In genomic region chr10:33277135-33277536, GRCh38 we compare ENCODE assay signal across 10 cellular contexts. TPM values are rescaled to one million over a fixed set of nuclear protein-coding genes. Genes with fewer than 3 reads are reported as not detected.
A peak's percentile ranks its signal among the peaks of the same experiment; 100 is the strongest.
DNase-seq lines count a peak whose midpoint lies in the region; ATAC-seq and TF ChIP-seq lines count a peak whose summit lies in the region.
"Had no signal": no experiment of that assay in that cellular context is flagged by ENCODE, and none has a peak within 500 bp of the region (broad histone marks: within the 10 kb centered on the region; RNA-seq: fewer than 3 reads in every experiment).

No MANE protein-coding gene starts in this region.

- peaks cover 94% of the 10 kb centered on the region for H3K79me2 ChIP-seq in SK-N-SH (ENCODE audit: insufficient read depth)

- no peaks in the 10 kb centered on the region for H3K9me3 ChIP-seq in SK-N-SH
- H3K9me3 ChIP-seq in heart left ventricle, result no peaks in the 10 kb centered on the region

- TF ChIP-seq CTCF in SK-N-SH (IDR thresholded peaks at IDR 0.05) (no peak), heart left ventricle (IDR thresholded peaks at IDR 0.05) (no peak), GM13977 (IDR thresholded peaks at IDR 0.05; ENCODE audit: extremely low read depth, insufficient read depth, missing control alignments) (no peak)

- TF ChIP-seq EP300 in SK-N-SH (IDR thresholded peaks at IDR 0.05; ENCODE audit: borderline replicate concordance in 1 of 2, low read depth in 1 of 2, low read length in 1 of 2), result peak; percentile 71 to 77; a peak in 3 of 4 replicates

- H3K36me3 ChIP-seq in SK-N-SH (replicated peaks in 1 of 2; ENCODE audit: control insufficient read depth in 1 of 2, insufficient read depth in 2 of 2, low read length in 1 of 2), result peaks cover 0 to 44% of the 10 kb centered on the region in 2 experiments
- H3K36me3 ChIP-seq in heart left ventricle, result peaks cover 0 to 48% (median 25%) of the 10 kb centered on the region in 9 donors
- H3K36me3 ChIP-seq in H7 (replicated peaks; ENCODE audit: control insufficient read depth, insufficient read depth, low read length), result no peaks in the 10 kb centered on the region

- POLR2A ChIA-PET in SK-N-SH (lab: Yijun Ruan, JAX), result interaction anchor here (0.7 kb wide), 1 partner anchor 11 kb away, joined by 4 read pairs; no protein-coding TSS in a partner anchor

- TF ChIP-seq RAD21 in SK-N-SH (IDR thresholded peaks at IDR 0.05; ENCODE audit: low read length), result 0 out of 2 replicates have a peak, but pooled peaks have one; percentile 17

- peak overlapping the region; percentile 92 to 97 for H3K27ac ChIP-seq in SK-N-SH (ENCODE audit: low read depth in 2 of 2, low read length in 1 of 2)
- peak overlapping the region; percentile 4 to 92 (median 64) for H3K27ac ChIP-seq in heart left ventricle

- in situ Hi-C loops in GM13977 (cut with MboI; ENCODE audit: low pct_unique_long_range_greater_than_20kb, low sequenced_read_pairs, unreplicated experiment), result no loop called here

- H3K9me2 ChIP-seq in SK-N-SH, result no peaks in the 10 kb centered on the region

- H3K4me2 ChIP-seq in SK-N-SH, result peak overlapping the region; percentile 41; the same call in 1 of the 2 replicates

- 22% methylated on average over 6 of the region's 6 CpGs for WGBS in SK-N-SH (ENCODE audit: low lambda C conversion rate)
- WGBS in heart left ventricle, 4 donors, result 23 to 35% (median 25%) methylated on average over 6 of the region's 6 CpGs

- peaks cover 74% of the 10 kb centered on the region for H3F3A ChIP-seq in SK-N-SH (replicated peaks; ENCODE audit: insufficient read depth)

- H3K4me1 ChIP-seq in SK-N-SH (ENCODE audit: control insufficient read depth in 1 of 2, insufficient read depth in 2 of 2, low read depth in 1 of 2, low read length in 1 of 2) (peaks cover 41 to 55% of the 10 kb centered on the region in 2 experiments), heart left ventricle (peaks cover 16 to 96% (median 71%) of the 10 kb centered on the region in 12 donors)

- CTCF ChIA-PET in SK-N-SH (lab: Yijun Ruan, JAX), result interaction anchor here (2.1 kb wide), 1 partner anchor 84 kb away, joined by 9 read pairs; no protein-coding TSS in a partner anchor

- H2AFZ ChIP-seq in SK-N-SH (ENCODE audit: low read depth), result no peak overlapping the region

- DNase-seq in ELF-1 (ENCODE audit: low read depth, low spot score) (peak; percentile 46), SK-N-SH (peak; percentile 72), heart left ventricle (peak; percentile 80 to 91 (median 89)), sciatic nerve (ENCODE audit: low spot score) (no peak), H7 (no peak), GM13977 (ENCODE audit: low spot score) (no peak)
- DNase-seq: COR-L47, NCI-H2081 treated with DMSO at 0.1 percent for 48 hours had no signal

- H4K20me1 ChIP-seq in SK-N-SH (ENCODE audit: insufficient read depth), result no peaks in the 10 kb centered on the region; the same call in 1 of the 2 replicates

- ATAC-seq in heart left ventricle (peak; percentile 20 to 75 (median 59)), sciatic nerve (peak; percentile 35), GM21423 (IDR thresholded peaks at IDR 0.05; ENCODE audit: unreplicated experiment) (no peak), HG02884 (IDR thresholded peaks at IDR 0.05; ENCODE audit: unreplicated experiment) (no peak)

- no peak for TF ChIP-seq POLR2A in heart left ventricle (IDR thresholded peaks at IDR 0.05)

- H3K4me3 ChIP-seq in SK-N-SH (ENCODE audit: low read depth in 2 of 2, low read length in 1 of 2) (peak overlapping the region in 1 of 2 experiments; percentile 21; a peak in 1 of 4 replicates), heart left ventricle (no peak overlapping the region), H7 (ENCODE audit: insufficient read depth, low read depth, low read length) (no peak overlapping the region)

- intact Hi-C loops in heart left ventricle (cut with DNase I), result loop anchor here in 5 of 10 donors (5.0 to 10.0 kb wide), 4 partner anchors 40 to 62 kb away; no protein-coding TSS in a partner anchor
- intact Hi-C loops in sciatic nerve (cut with DNase I), result no loop called here

- H3K9ac ChIP-seq in SK-N-SH, result peak overlapping the region; percentile 47; the same call in 1 of the 2 replicates

- H3K27me3 ChIP-seq in SK-N-SH (ENCODE audit: insufficient read depth), result no peaks in the 10 kb centered on the region
- H3K27me3 ChIP-seq in heart left ventricle, result no peaks in the 10 kb centered on the region
- H3K27me3 ChIP-seq in H7 (ENCODE audit: control insufficient read depth, insufficient read depth, low read length), result no peaks in the 10 kb centered on the region

TF ChIP-seq in SK-N-SH, 30 proteins besides CTCF, POLR2A, EP300 and RAD21 (continues in another document):
- TF ChIP-seq TEAD4 (IDR thresholded peaks at IDR 0.05; ENCODE audit: borderline replicate concordance, insufficient read depth) (no peak), RXRA (IDR thresholded peaks at IDR 0.05; ENCODE audit: borderline replicate concordance, low read depth) (no peak), CHD2 (IDR thresholded peaks at IDR 0.05; ENCODE audit: low read length, partially characterized antibody) (peak; percentile 53), FOSL2 (IDR thresholded peaks at IDR 0.05; ENCODE audit: borderline replicate concordance, low read depth) (peak; percentile 23; the same call in 1 of the 2 replicates), MEF2A (IDR thresholded peaks at IDR 0.05; ENCODE audit: borderline replicate concordance, low read depth) (no peak), REST (IDR thresholded peaks at IDR 0.05; ENCODE audit: low read depth, low read length) (no peak), JUND (IDR thresholded peaks at IDR 0.05) (peak; percentile 48; the same call in 1 of the 2 replicates), NFIC (IDR thresholded peaks at IDR 0.05; ENCODE audit: borderline replicate concordance) (peak; percentile 67), FOXM1 (IDR thresholded peaks at IDR 0.05; ENCODE audit: low read depth) (no peak), SMC3 (IDR thresholded peaks at IDR 0.05; ENCODE audit: low read depth, low read length) (no peak), ELF1 (IDR thresholded peaks at IDR 0.05) (no peak), GABPA (IDR thresholded peaks at IDR 0.05; ENCODE audit: low read depth) (no peak), RCOR1 (IDR thresholded peaks at IDR 0.05; ENCODE audit: low read length) (peak; percentile 81; the same call in 1 of the 2 replicates), SIN3A (IDR thresholded peaks at IDR 0.05; ENCODE audit: borderline replicate concordance, low read depth, low read length) (no peak), FOXJ3 (CRISPR knock-in tag; IDR thresholded peaks at IDR 0.05) (no peak), TCF12 (IDR thresholded peaks at IDR 0.05) (peak; percentile 75), POLR2AphosphoS5 (IDR thresholded peaks at IDR 0.05; ENCODE audit: low read depth, low read length) (0 out of 2 replicates have a peak, but pooled peaks have one; percentile 29)
- TF ChIP-seq, protein P1, sequence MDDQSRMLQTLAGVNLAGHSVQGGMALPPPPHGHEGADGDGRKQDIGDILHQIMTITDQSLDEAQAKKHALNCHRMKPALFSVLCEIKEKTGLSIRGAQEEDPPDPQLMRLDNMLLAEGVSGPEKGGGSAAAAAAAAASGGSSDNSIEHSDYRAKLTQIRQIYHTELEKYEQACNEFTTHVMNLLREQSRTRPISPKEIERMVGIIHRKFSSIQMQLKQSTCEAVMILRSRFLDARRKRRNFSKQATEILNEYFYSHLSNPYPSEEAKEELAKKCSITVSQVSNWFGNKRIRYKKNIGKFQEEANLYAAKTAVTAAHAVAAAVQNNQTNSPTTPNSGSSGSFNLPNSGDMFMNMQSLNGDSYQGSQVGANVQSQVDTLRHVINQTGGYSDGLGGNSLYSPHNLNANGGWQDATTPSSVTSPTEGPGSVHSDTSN (IDR thresholded peaks at IDR 0.05), result peak; percentile 69
- TF ChIP-seq, protein P2, sequence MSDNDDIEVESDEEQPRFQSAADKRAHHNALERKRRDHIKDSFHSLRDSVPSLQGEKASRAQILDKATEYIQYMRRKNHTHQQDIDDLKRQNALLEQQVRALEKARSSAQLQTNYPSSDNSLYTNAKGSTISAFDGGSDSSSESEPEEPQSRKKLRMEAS (IDR thresholded peaks at IDR 0.05; ENCODE audit: low read depth), result 0 out of 2 replicates have a peak, but pooled peaks have one; percentile 15

RNA-seq across cellular contexts. Expression of gene NRP1, which starts 57.3 kb away (rescaled TPM):
- polyA plus RNA-seq in SK-N-SH (2012; rRNA removed) (129 and 149 TPM in 2 replicates), heart left ventricle (10 to 100 TPM; 47.1 to 69.4 TPM)
- 125 and 142 TPM in 2 replicates for polyA plus RNA-seq in SK-N-SH (2012; cell fraction: cytosol; rRNA removed)
- polyA plus RNA-seq in SK-N-SH (2012; cell fraction: nucleus; rRNA removed), result 100 and 136 TPM in 2 replicates
- total RNA-seq in heart left ventricle (100 to 1,000 TPM; 115 to 279 (median 173) TPM), sciatic nerve (156 TPM)
- total RNA-seq in H7 (2014; rRNA removed; shearing (Covaris generic)), result 1.4 and 2.1 TPM in 2 replicates

Comparison
In these comparisons a context has a peak if more than half of its experiments do, and no peak if none do; other contexts are left out.
1. DNase-seq: peak in ELF-1 (single experiment), SK-N-SH (single experiment) and heart left ventricle (5 of 5); none in sciatic nerve (single experiment), H7 (single experiment) and GM13977 (single experiment).
2. ATAC-seq: peak in heart left ventricle (4 of 4) and sciatic nerve (single experiment); none in GM21423 (single experiment) and HG02884 (single experiment).
3. RNA of gene NRP1, which starts 57.3 kb away (total RNA-seq): 115 to 279 TPM in heart left ventricle and 156 TPM in sciatic nerve (single experiment); 1.4 to 2.1 TPM in H7; every median in the first group is over 10 times any median in the second.